ENCODE assay signal across 11 cellular contexts in the genomic region with DNA sequence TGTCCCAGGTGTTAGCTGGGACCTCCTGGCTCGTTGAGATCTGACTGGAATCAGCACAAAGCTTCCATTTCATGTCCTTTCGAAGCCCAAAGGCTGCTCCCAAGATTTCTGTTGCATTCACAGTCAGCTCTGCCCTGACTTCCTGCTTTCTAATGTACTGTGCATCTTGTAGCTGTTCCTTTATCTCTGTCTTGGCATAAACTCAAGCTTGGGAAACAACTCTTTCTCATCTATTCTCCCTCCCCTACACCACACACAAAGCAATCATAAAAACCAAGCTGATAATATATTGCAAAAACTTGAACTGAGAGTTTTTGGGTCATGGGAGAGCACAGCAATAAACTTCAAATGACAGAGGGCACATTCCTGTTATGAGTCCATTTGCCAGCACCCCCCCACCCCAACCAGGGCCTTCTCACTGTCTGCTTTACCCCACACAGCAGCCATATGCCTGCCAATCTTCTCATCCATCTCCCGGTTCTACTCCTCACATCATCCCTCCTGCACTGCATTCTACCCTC.
A peak's percentile ranks its signal among the peaks of the same experiment; 100 is the strongest.
DNase-seq lines count a peak whose midpoint lies in the region; ATAC-seq and TF ChIP-seq lines count a peak whose summit lies in the region.
"Had no signal": no experiment of that assay in that cellular context is flagged by ENCODE, and none has a peak within 500 bp of the region (broad histone marks: within the 10 kb centered on the region; RNA-seq: fewer than 3 reads in every experiment).

No MANE protein-coding gene starts in this region.

- H3K27me3 Mint-ChIP-seq in MCF 10A (ENCODE audit: insufficient read depth, unreplicated experiment): no peaks in the 10 kb centered on the region
- no peaks in the 10 kb centered on the region for H3K27me3 Mint-ChIP-seq in chondrocyte (ENCODE audit: low read depth)

- H3K4me1 ChIP-seq in breast epithelium (peaks cover 0 to 22% of the 10 kb centered on the region in 2 donors), right lobe of liver (peaks cover 0 to 9% (median 2%) of the 10 kb centered on the region in 4 donors), transverse colon (peaks cover 17 to 64% (median 24%) of the 10 kb centered on the region in 4 donors)

- CTCF ChIA-PET in MCF 10A (lab: Yijun Ruan, JAX): interaction anchor here (0.9 to 5.9 kb wide), 5 partner anchors 16 to 224 kb away, joined by 3 to 85 read pairs (median 4); no protein-coding TSS in a partner anchor

- ATAC-seq in right lobe of liver (peak in 3 of 4 donors; percentile 27 to 35 (median 35)), GM19395 (IDR thresholded peaks at IDR 0.05; ENCODE audit: unreplicated experiment) (no peak)
- ATAC-seq: GM23338 had no signal

- no TSS peak for BruUV-seq in MCF 10A (replicated peaks; lab: Mats Ljungman, UMichigan)

- H3K36me3 Mint-ChIP-seq in MCF 10A (ENCODE audit: insufficient read depth, unreplicated experiment) (no peaks in the 10 kb centered on the region), chondrocyte (ENCODE audit: low read depth) (no peaks in the 10 kb centered on the region)

- TF ChIP-seq POLR2A in breast epithelium (IDR thresholded peaks at IDR 0.05) (no peak), right lobe of liver (IDR thresholded peaks at IDR 0.05) (no peak), transverse colon (IDR thresholded peaks at IDR 0.05) (no peak)

- H3K36me3 ChIP-seq in breast epithelium (no peaks in the 10 kb centered on the region), right lobe of liver (no peaks in the 10 kb centered on the region), transverse colon (no peaks in the 10 kb centered on the region)

- H3K27ac Mint-ChIP-seq in MCF 10A (ENCODE audit: low read depth, unreplicated experiment) (no peak overlapping the region), chondrocyte (ENCODE audit: unreplicated experiment) (peak overlapping the region; percentile 14)
- H3K27ac Mint-ChIP-seq: GM23338 had no signal

- H3K9me3 ChIP-seq in breast epithelium (no peaks in the 10 kb centered on the region), right lobe of liver (no peaks in the 10 kb centered on the region), transverse colon (no peaks in the 10 kb centered on the region)

- no peaks in the 10 kb centered on the region for H3K9me3 Mint-ChIP-seq in MCF 10A (ENCODE audit: unreplicated experiment)
- no peaks in the 10 kb centered on the region for H3K9me3 Mint-ChIP-seq in chondrocyte (ENCODE audit: low read depth)
- H3K9me3 Mint-ChIP-seq: GM23338 had no signal

- TF ChIP-seq EP300 in transverse colon (IDR thresholded peaks at IDR 0.05; ENCODE audit: low read depth): no peak

- in situ Hi-C loops in transverse colon (cut with MboI; ENCODE audit: low pct_ligation_motif_present in 1 of 4, low pct_unique_long_range_greater_than_20kb in 1 of 4, low sequenced_read_pairs in 3 of 4): no loop called here

- H3K4me1 Mint-ChIP-seq in MCF 10A (ENCODE audit: insufficient read depth, unreplicated experiment) (peaks cover 15% of the 10 kb centered on the region), chondrocyte (ENCODE audit: low read depth) (peaks cover 37% of the 10 kb centered on the region)

- no peak for TF ChIP-seq CTCF in breast epithelium (IDR thresholded peaks at IDR 0.05)
- no peak for TF ChIP-seq CTCF in MCF 10A (IDR thresholded peaks at IDR 0.05; ENCODE audit: unreplicated experiment)
- TF ChIP-seq CTCF in chondrocyte (IDR thresholded peaks at IDR 0.05): no peak
- TF ChIP-seq CTCF in right lobe of liver (IDR thresholded peaks at IDR 0.05): no peak
- no peak for TF ChIP-seq CTCF in transverse colon (IDR thresholded peaks at IDR 0.05)

- intact Hi-C loops in breast epithelium (cut with DNase I; ENCODE audit: low total_unique reads): no loop called here
- intact Hi-C loops in MCF 10A (cut with micrococcal nuclease): loop anchor here (10.0 kb wide), 1 partner anchor 280 kb away; a partner anchor contains a TSS
- intact Hi-C loops in right lobe of liver (cut with DNase I): no loop called here
- intact Hi-C loops in transverse colon (cut with DNase I; ENCODE audit: low total_unique reads): loop anchor here (5.0 to 10.0 kb wide), 3 partner anchors 70 to 223 kb away; a partner anchor contains a TSS

- H3K27ac ChIP-seq in breast epithelium (peak overlapping the region; percentile 73 to 87), right lobe of liver (no peak overlapping the region), transverse colon (peak overlapping the region; percentile 82 to 88 (median 86))

- POLR2A ChIA-PET in MCF 10A (lab: Yijun Ruan, JAX): interaction anchor here (0.9 to 1.7 kb wide), 2 partner anchors 24 to 188 kb away, joined by 3 to 4 read pairs; no protein-coding TSS in a partner anchor

- DNase-seq in breast epithelium (ENCODE audit: low spot score in 2 of 2): no peak
- DNase-seq in MCF 10A (ENCODE audit: unreplicated experiment): no peak
- no peak for DNase-seq in chondrocyte (ENCODE audit: low spot score)
- no peak for DNase-seq in right lobe of liver
- no peak for DNase-seq in transverse colon
- DNase-seq in DMS53 (lab: John Stamatoyannopoulos, UW): no peak
- no peak for DNase-seq in NCI-H1105 treated with DMSO at 0.1 percent for 48 hours (lab: John Stamatoyannopoulos, UW)
- DNase-seq: activated CD4-positive, CD25-positive, alpha-beta regulatory T cell treated with anti-CD3 and anti-CD28 coated beads, Interleukin-2, amount 50 U/mL, for 72 hours; activated T-cell treated with anti-CD3 and anti-CD28 coated beads, Interleukin-2, amount 50 U/mL, for 1 hour had no signal

- H3K4me3 ChIP-seq in breast epithelium (no peak overlapping the region), right lobe of liver (no peak overlapping the region), transverse colon (no peak overlapping the region)
- H3K4me3 ChIP-seq: GM23338 had no signal

- 49% methylated on average over 3 of the region's 3 CpGs for WGBS in right lobe of liver (ENCODE audit: insufficient coverage, low coverage, low lambda C conversion rate, missing lambda C conversion rate)
- 44 to 47% methylated on average over 2 to 3 of the region's 3 CpGs for WGBS in transverse colon (ENCODE audit: low coverage in 1 of 2), 2 donors

- H3K4me3 Mint-ChIP-seq in MCF 10A (ENCODE audit: unreplicated experiment): no peak overlapping the region
- H3K4me3 Mint-ChIP-seq in chondrocyte (ENCODE audit: unreplicated experiment): no peak overlapping the region
- H3K4me3 Mint-ChIP-seq: GM23338 had no signal

- H3K27me3 ChIP-seq in breast epithelium (no peaks in the 10 kb centered on the region), right lobe of liver (no peaks in the 10 kb centered on the region), transverse colon (no peaks in the 10 kb centered on the region)

Comparison
In these comparisons a context has a peak if more than half of its experiments do, and no peak if none do; other contexts are left out.
1. intact Hi-C loops: an anchor here in MCF 10A (10.0 kb wide) and transverse colon (5.0 to 10.0 kb wide); none called in breast epithelium and right lobe of liver.
2. H3K27ac ChIP-seq: peak in breast epithelium (2 of 2) and transverse colon (4 of 4); none in right lobe of liver (0 of 3).